In genomic region chr7:110502893-110503465, GRCh38 we compare ENCODE assay signal across 1 cellular context.
TF ChIP-seq lines count a peak whose summit lies in the region.

No MANE protein-coding gene starts in this region.

TF ChIP-seq in IMR-90, 13 proteins besides CTCF, POLR2A, EP300 and RAD21 (continued from another document):
- no peak for TF ChIP-seq FOS (IDR thresholded peaks at IDR 0.05; ENCODE audit: low read depth, low read length)
- no peak for TF ChIP-seq RFX5 (IDR thresholded peaks at IDR 0.05; ENCODE audit: low read depth, low read length)
